In genomic region chr15:77059761-77060345, GRCh38 we compare ENCODE assay signal across 11 cellular contexts. TPM values are rescaled to one million over a fixed set of nuclear protein-coding genes. Genes with fewer than 3 reads are reported as not detected.
DNase-seq lines count a peak whose midpoint lies in the region; ATAC-seq, FAIRE-seq and TF ChIP-seq lines count a peak whose summit lies in the region.
"Had no signal": no experiment of that assay in that cellular context is flagged by ENCODE, and none has a peak within 500 bp of the region (broad histone marks: within the 10 kb centered on the region; RNA-seq: fewer than 3 reads in every experiment).

No MANE protein-coding gene starts in this region.

- H3K4me1 Mint-ChIP-seq in GM23338 (peaks cover 49% of the 10 kb centered on the region), activated B cell treated with CpG ODN at 0.5 μM for 24 hours (peaks cover 87% of the 10 kb centered on the region), nephron progenitor cell (peaks cover 68% of the 10 kb centered on the region)

- DNase-seq in GM18507 (ENCODE audit: extremely low spot score, insufficient read length, low read depth) (no peak), GM23338 (ENCODE audit: low spot score) (no peak), activated B cell treated with CpG ODN at 0.5 μM for 24 hours (no peak), nephron progenitor cell (no peak), left lung (no peak), SKM-1 (lab: John Stamatoyannopoulos, UW; ENCODE audit: unreplicated experiment) (no peak), head of caudate nucleus (no peak)
- DNase-seq: endodermal cell; islet precursor cell; small intestine; stimulated activated naive CD4-positive, alpha-beta T cell treated with Interleukin-2 at 50 U/mL for 16 hours had no signal

- H3K27me3 ChIP-seq in GM23338 (ENCODE audit: insufficient read depth) (no peaks in the 10 kb centered on the region), left lung (no peaks in the 10 kb centered on the region)

- no peaks in the 10 kb centered on the region for H3K9me2 ChIP-seq in GM23338 (ENCODE audit: insufficient read depth)

- POLR2A ChIA-PET in activated B cell treated with CpG ODN at 0.5 μM for 24 hours (lab: Charles Lee), result interaction anchor here (0.7 to 2.6 kb wide), 4 partner anchors 10 to 449 kb away, joined by 3 to 9 read pairs (median 4); partner anchors contain the start of gene TSPAN3

- CTCF ChIA-PET in activated B cell treated with CpG ODN at 0.5 μM for 24 hours (lab: Charles Lee), result interaction anchor here (0.7 to 1.5 kb wide), 3 partner anchors 25 to 552 kb away, joined by 3 to 4 read pairs (median 3); no protein-coding TSS in a partner anchor

- TF ChIP-seq CTCF in GM23338 (conservative IDR thresholded peaks at IDR 0.05; ENCODE audit: low read depth in 2 of 2) (no peak), activated B cell treated with CpG ODN at 0.5 μM for 24 hours (IDR thresholded peaks at IDR 0.05) (no peak), nephron progenitor cell (IDR thresholded peaks at IDR 0.05) (no peak), left lung (IDR thresholded peaks at IDR 0.05) (no peak)

- no peaks in the 10 kb centered on the region for H3K9me3 Mint-ChIP-seq in GM23338
- no peaks in the 10 kb centered on the region for H3K9me3 Mint-ChIP-seq in activated B cell treated with CpG ODN at 0.5 μM for 24 hours
- no peaks in the 10 kb centered on the region for H3K9me3 Mint-ChIP-seq in nephron progenitor cell
- H3K9me3 Mint-ChIP-seq: endodermal cell had no signal

- no peak overlapping the region for H3K4me2 ChIP-seq in GM23338

- peaks cover 76% of the 10 kb centered on the region for H3K79me2 ChIP-seq in GM23338 (replicated peaks; ENCODE audit: insufficient read depth)

- intact Hi-C loops in activated B cell treated with CpG ODN at 0.5 μM for 24 hours (cut with micrococcal nuclease), result loop anchor here (10.0 kb wide), 1 partner anchor 745 kb away; the partner anchor contains the start of gene ETFA
- intact Hi-C loops in left lung (cut with DNase I), result no loop called here
- intact Hi-C loops in head of caudate nucleus (cut with DNase I), result no loop called here

- peaks cover 21% of the 10 kb centered on the region for H4K20me1 ChIP-seq in GM23338 (replicated peaks; ENCODE audit: insufficient read depth)

- no peaks in the 10 kb centered on the region for H3K27me3 Mint-ChIP-seq in GM23338 (ENCODE audit: insufficient read depth, low read depth, poor library complexity)
- H3K27me3 Mint-ChIP-seq in activated B cell treated with CpG ODN at 0.5 μM for 24 hours, result no peaks in the 10 kb centered on the region
- H3K27me3 Mint-ChIP-seq in nephron progenitor cell (ENCODE audit: low read depth, poor library complexity), result no peaks in the 10 kb centered on the region

- H3K9me3 ChIP-seq in left lung, result no peaks in the 10 kb centered on the region

- H3K27ac Mint-ChIP-seq in GM23338 (0 out of 2 replicates have a peak overlapping the region, but pooled peaks have one; percentile 30), activated B cell treated with CpG ODN at 0.5 μM for 24 hours (peak overlapping the region; percentile 73), nephron progenitor cell (peak overlapping the region; percentile 33)
- H3K27ac Mint-ChIP-seq: endodermal cell had no signal

- H3K4me1 ChIP-seq in GM23338 (ENCODE audit: insufficient read depth) (peaks cover 25% of the 10 kb centered on the region), left lung (peaks cover 35 to 67% of the 10 kb centered on the region in 2 donors)

- H3K4me3 Mint-ChIP-seq in GM23338 (no peak overlapping the region), activated B cell treated with CpG ODN at 0.5 μM for 24 hours (peak overlapping the region; percentile 55), nephron progenitor cell (peak overlapping the region; percentile 9)
- H3K4me3 Mint-ChIP-seq: endodermal cell had no signal

- H2AFZ ChIP-seq in GM23338, result no peak overlapping the region

- H3K4me3 ChIP-seq in GM23338 (no peak overlapping the region), left lung (no peak overlapping the region)

- H3F3A ChIP-seq in GM23338 (replicated peaks; ENCODE audit: low read depth), result no peaks in the 10 kb centered on the region

- H3K36me3 ChIP-seq in GM23338 (ENCODE audit: insufficient read depth) (no peaks in the 10 kb centered on the region), left lung (peaks cover 0 to 5% of the 10 kb centered on the region in 2 donors)

- H3K36me3 Mint-ChIP-seq in GM23338 (ENCODE audit: low read depth), result no peaks in the 10 kb centered on the region; the same call in 2 of the 3 replicates
- peaks cover 33% of the 10 kb centered on the region for H3K36me3 Mint-ChIP-seq in activated B cell treated with CpG ODN at 0.5 μM for 24 hours (ENCODE audit: low read depth)
- H3K36me3 Mint-ChIP-seq in nephron progenitor cell (ENCODE audit: low read depth), result peaks cover 9% of the 10 kb centered on the region

- FAIRE-seq in GM18507 (lab: Jason Lieb, UNC), result peak; percentile 82
- FAIRE-seq: small intestine had no signal

- no peak for ATAC-seq in GM23338
- peak; percentile 50 for ATAC-seq in activated B cell treated with CpG ODN at 0.5 μM for 24 hours (ENCODE audit: low read depth)
- no peak for ATAC-seq in left lung

- H3K27ac ChIP-seq in GM23338 (ENCODE audit: low read depth) (no peak overlapping the region), left lung (no peak overlapping the region)

TF ChIP-seq in GM23338, 12 proteins besides CTCF, POLR2A, EP300 and RAD21 (continues in another document):
- TF ChIP-seq REST (IDR thresholded peaks at IDR 0.05; ENCODE audit: unreplicated experiment) (no peak), STAT1 (IDR thresholded peaks at IDR 0.05; ENCODE audit: unreplicated experiment) (no peak)

RNA-seq across cellular contexts. Expression of gene TSPAN3, which starts 11.1 kb away (rescaled TPM):
- 135 and 159 TPM in 2 replicates for total RNA-seq in GM23338 (2014; rRNA removed; shearing (Covaris generic))
- 72.2 and 72.5 TPM in 2 replicates for polyA plus RNA-seq in GM23338 (2016; fragmentation: Nextera tagmentation; extraction: Ambion mirVana)
- total RNA-seq in activated B cell treated with CpG ODN at 0.5 μM for 24 hours (104 and 113 TPM in 2 replicates), left lung (100 to 1,000 TPM; 385 to 645 TPM)
